ENCODE assay signal across 1 cellular context in genomic region chr7:121082400-121083101, GRCh38.
TF ChIP-seq lines count a peak whose summit lies in the region.

No MANE protein-coding gene starts in this region.

TF ChIP-seq in K562, 482 proteins besides CTCF, POLR2A, EP300 and RAD21 (continued from another document):
- TF ChIP-seq CHD7 (IDR thresholded peaks at IDR 0.05; ENCODE audit: low read depth, low read length) = no peak
- peak; percentile 28; the same call in 1 of the 2 replicates for TF ChIP-seq POLR2AphosphoS5 (IDR thresholded peaks at IDR 0.05; ENCODE audit: control insufficient read depth, insufficient read depth, low read depth, low read length)
- TF ChIP-seq ZNF551 (CRISPR knock-in tag; IDR thresholded peaks at IDR 0.05) = peak; percentile 80; the same call in 1 of the 2 replicates
- 0 out of 2 replicates have a peak, but pooled peaks have one; percentile 44 for TF ChIP-seq KLF10 (CRISPR knock-in tag; IDR thresholded peaks at IDR 0.05)
- 0 out of 2 replicates have a peak, but pooled peaks have one; percentile 27 for TF ChIP-seq ZNF212 (CRISPR knock-in tag; IDR thresholded peaks at IDR 0.05)
- TF ChIP-seq GTF2B (IDR thresholded peaks at IDR 0.05; ENCODE audit: extremely low read depth, insufficient read length) = no peak
- peak in 1 of 2 experiments; percentile 59; a peak in 2 of 4 replicates for TF ChIP-seq SRF (CRISPR knock-in tag; IDR thresholded peaks at IDR 0.05)
- TF ChIP-seq ZNF174 (CRISPR knock-in tag; IDR thresholded peaks at IDR 0.05) = 0 out of 2 replicates have a peak, but pooled peaks have one; percentile 10
- 0 out of 2 replicates have a peak, but pooled peaks have one; percentile 39 for TF ChIP-seq RNF219 (CRISPR knock-in tag; IDR thresholded peaks at IDR 0.05)
- TF ChIP-seq NFIX (CRISPR knock-in tag; IDR thresholded peaks at IDR 0.05; ENCODE audit: low read depth) = no peak
- TF ChIP-seq ZBTB1 (CRISPR knock-in tag; IDR thresholded peaks at IDR 0.05; ENCODE audit: borderline replicate concordance, low read depth) = no peak
- TF ChIP-seq PCBP2 (IDR thresholded peaks at IDR 0.05; ENCODE audit: low read depth, low read length, poor library complexity, severe bottlenecking) = no peak
- TF ChIP-seq ZNF717 (CRISPR knock-in tag; IDR thresholded peaks at IDR 0.05) = peak; percentile 82; the same call in 1 of the 2 replicates
- peak; percentile 93; the same call in 1 of the 2 replicates for TF ChIP-seq CAMTA2 (CRISPR knock-in tag; conservative IDR thresholded peaks at IDR 0.05)
- 0 out of 2 replicates have a peak, but pooled peaks have one; percentile 25 for TF ChIP-seq ZNF398 (CRISPR knock-in tag; IDR thresholded peaks at IDR 0.05)
- 0 out of 2 replicates have a peak, but pooled peaks have one; percentile 39 for TF ChIP-seq ESRRB (CRISPR knock-in tag; IDR thresholded peaks at IDR 0.05; ENCODE audit: borderline replicate concordance)
- 0 out of 2 replicates have a peak, but pooled peaks have one; percentile 40 for TF ChIP-seq ZNF253 (CRISPR knock-in tag; conservative IDR thresholded peaks at IDR 0.05)
- TF ChIP-seq ZNF445 (CRISPR knock-in tag; IDR thresholded peaks at IDR 0.05; ENCODE audit: low read depth) = 0 out of 2 replicates have a peak, but pooled peaks have one; percentile 29
- peak; percentile 32; the same call in 1 of the 2 replicates for TF ChIP-seq ZNF561 (CRISPR knock-in tag; conservative IDR thresholded peaks at IDR 0.05)
- 0 out of 2 replicates have a peak, but pooled peaks have one; percentile 48 for TF ChIP-seq ZNF75A (CRISPR knock-in tag; IDR thresholded peaks at IDR 0.05)
- peak in 1 of 2 experiments; percentile 7; a peak in 1 of 4 replicates for TF ChIP-seq FOXA3 (CRISPR knock-in tag; conservative IDR thresholded peaks at IDR 0.05 in 1 of 2, IDR thresholded peaks at IDR 0.05 in 1 of 2)
- TF ChIP-seq ZNF57 (CRISPR knock-in tag; IDR thresholded peaks at IDR 0.05) = peak; percentile 78; the same call in 1 of the 2 replicates
- peak; percentile 61; the same call in 1 of the 2 replicates for TF ChIP-seq NFXL1 (CRISPR knock-in tag; IDR thresholded peaks at IDR 0.05)
- TF ChIP-seq ZNF3 (CRISPR knock-in tag; IDR thresholded peaks at IDR 0.05) = 0 out of 2 replicates have a peak, but pooled peaks have one; percentile 11
- TF ChIP-seq TBP (optimal IDR thresholded peaks at IDR 0.05; ENCODE audit: low read depth, low read length) = no peak
- TF ChIP-seq RBM22 (IDR thresholded peaks at IDR 0.05; ENCODE audit: low read depth, low read length, poor library complexity, severe bottlenecking) = peak; percentile 33
- peak; percentile 71; the same call in 1 of the 2 replicates for TF ChIP-seq ZSCAN32 (CRISPR knock-in tag; IDR thresholded peaks at IDR 0.05)
- TF ChIP-seq CREB5 (CRISPR knock-in tag; IDR thresholded peaks at IDR 0.05) = peak; percentile 58; the same call in 1 of the 2 replicates
